Comparison of ENCODE assay signal across 1 cellular context in the genomic region with DNA sequence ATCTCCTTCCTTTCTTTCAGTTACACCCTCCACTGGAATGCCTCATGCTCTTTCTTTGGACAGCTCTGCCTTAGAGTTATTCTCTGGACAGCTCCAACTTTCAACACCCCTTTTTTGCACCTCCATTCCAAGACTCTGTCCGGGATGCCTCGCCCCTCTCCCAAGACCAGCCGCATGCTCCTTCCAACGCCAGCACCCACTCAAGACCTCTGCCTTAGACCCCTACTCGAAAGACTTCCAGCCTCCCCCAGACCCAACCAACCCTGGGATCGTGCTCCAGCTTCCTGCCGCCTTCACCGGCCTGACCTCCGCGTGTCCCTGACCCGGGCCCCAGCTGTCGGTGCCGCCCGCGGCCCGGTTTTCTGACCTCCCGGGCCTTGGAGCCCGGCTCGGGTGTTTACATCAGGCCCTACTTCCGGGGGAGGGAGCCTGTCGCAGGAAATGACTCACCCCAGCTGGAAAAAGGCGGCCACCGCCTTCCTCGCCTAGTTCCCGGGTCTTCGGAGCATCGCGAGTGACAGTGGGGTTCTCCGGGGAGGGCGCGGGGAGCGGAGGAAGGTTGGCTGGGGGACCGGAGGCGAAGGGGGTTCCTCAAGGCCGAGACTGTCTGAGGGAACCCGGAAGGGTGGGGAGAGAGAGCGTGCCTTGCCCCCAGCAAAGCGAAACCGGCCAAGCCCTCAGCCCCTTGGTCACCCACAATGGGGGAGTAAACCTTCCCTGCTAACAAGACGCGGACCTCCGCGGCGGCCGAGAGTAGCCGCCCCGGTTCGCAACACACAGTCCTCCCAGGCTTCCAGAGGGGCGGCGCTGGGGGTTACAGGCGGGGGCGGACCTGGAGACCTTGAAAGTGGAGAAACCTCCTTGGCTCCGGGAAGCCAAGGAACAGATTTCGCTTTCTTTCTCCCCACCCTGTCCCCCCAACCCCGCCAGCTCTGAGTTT.
A peak's percentile ranks its signal among the peaks of the same experiment; 100 is the strongest.
TF ChIP-seq lines count a peak whose summit lies in the region.

A gene (minus strand): TSS at position 399 of the 940 bp plus-strand sequence. CDS start 1,792 bp downstream, outside the sequence.

TF ChIP-seq in HepG2, 621 proteins besides CTCF, POLR2A, EP300 and RAD21 (continued from another document and continues in another):
- no peak for TF ChIP-seq ZNF121 (CRISPR knock-in tag; IDR thresholded peaks at IDR 0.05)
- TF ChIP-seq, protein P1, sequence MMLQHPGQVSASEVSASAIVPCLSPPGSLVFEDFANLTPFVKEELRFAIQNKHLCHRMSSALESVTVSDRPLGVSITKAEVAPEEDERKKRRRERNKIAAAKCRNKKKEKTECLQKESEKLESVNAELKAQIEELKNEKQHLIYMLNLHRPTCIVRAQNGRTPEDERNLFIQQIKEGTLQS (CRISPR knock-in tag; IDR thresholded peaks at IDR 0.05): peak; percentile 92
- no peak for TF ChIP-seq ZNF253 (CRISPR knock-in tag; IDR thresholded peaks at IDR 0.05; ENCODE audit: borderline replicate concordance)
- TF ChIP-seq JARID2 (CRISPR knock-in tag; IDR thresholded peaks at IDR 0.05; ENCODE audit: insufficient replicate concordance): no peak
- no peak for TF ChIP-seq BCL6 (CRISPR knock-in tag; IDR thresholded peaks at IDR 0.05)
- TF ChIP-seq, protein P2, sequence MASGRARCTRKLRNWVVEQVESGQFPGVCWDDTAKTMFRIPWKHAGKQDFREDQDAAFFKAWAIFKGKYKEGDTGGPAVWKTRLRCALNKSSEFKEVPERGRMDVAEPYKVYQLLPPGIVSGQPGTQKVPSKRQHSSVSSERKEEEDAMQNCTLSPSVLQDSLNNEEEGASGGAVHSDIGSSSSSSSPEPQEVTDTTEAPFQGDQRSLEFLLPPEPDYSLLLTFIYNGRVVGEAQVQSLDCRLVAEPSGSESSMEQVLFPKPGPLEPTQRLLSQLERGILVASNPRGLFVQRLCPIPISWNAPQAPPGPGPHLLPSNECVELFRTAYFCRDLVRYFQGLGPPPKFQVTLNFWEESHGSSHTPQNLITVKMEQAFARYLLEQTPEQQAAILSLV (CRISPR knock-in tag; IDR thresholded peaks at IDR 0.05; ENCODE audit: borderline replicate concordance): peak; percentile 30; the same call in 1 of the 2 replicates
- TF ChIP-seq ZNF260 (CRISPR knock-in tag; IDR thresholded peaks at IDR 0.05; ENCODE audit: borderline replicate concordance, low read depth): no peak
- no peak for TF ChIP-seq ZNF430 (CRISPR knock-in tag; IDR thresholded peaks at IDR 0.05)
- peak; percentile 13; the same call in 1 of the 2 replicates for TF ChIP-seq SALL1 (CRISPR knock-in tag; IDR thresholded peaks at IDR 0.05)
- TF ChIP-seq MYC (CRISPR knock-in tag; IDR thresholded peaks at IDR 0.05; ENCODE audit: borderline replicate concordance): peak; percentile 48; the same call in 1 of the 2 replicates
- TF ChIP-seq, protein P3, sequence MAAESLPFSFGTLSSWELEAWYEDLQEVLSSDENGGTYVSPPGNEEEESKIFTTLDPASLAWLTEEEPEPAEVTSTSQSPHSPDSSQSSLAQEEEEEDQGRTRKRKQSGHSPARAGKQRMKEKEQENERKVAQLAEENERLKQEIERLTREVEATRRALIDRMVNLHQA (CRISPR knock-in tag; IDR thresholded peaks at IDR 0.05): no peak
- no peak for TF ChIP-seq ZNF772 (CRISPR knock-in tag; IDR thresholded peaks at IDR 0.05)
- TF ChIP-seq, protein P4, sequence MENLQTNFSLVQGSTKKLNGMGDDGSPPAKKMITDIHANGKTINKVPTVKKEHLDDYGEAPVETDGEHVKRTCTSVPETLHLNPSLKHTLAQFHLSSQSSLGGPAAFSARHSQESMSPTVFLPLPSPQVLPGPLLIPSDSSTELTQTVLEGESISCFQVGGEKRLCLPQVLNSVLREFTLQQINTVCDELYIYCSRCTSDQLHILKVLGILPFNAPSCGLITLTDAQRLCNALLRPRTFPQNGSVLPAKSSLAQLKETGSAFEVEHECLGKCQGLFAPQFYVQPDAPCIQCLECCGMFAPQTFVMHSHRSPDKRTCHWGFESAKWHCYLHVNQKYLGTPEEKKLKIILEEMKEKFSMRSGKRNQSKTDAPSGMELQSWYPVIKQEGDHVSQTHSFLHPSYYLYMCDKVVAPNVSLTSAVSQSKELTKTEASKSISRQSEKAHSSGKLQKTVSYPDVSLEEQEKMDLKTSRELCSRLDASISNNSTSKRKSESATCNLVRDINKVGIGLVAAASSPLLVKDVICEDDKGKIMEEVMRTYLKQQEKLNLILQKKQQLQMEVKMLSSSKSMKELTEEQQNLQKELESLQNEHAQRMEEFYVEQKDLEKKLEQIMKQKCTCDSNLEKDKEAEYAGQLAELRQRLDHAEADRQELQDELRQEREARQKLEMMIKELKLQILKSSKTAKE (CRISPR knock-in tag; IDR thresholded peaks at IDR 0.05; ENCODE audit: borderline replicate concordance): no peak
- TF ChIP-seq ZNF317 (CRISPR knock-in tag; IDR thresholded peaks at IDR 0.05): 0 out of 2 replicates have a peak, but pooled peaks have one; percentile 26
- TF ChIP-seq ZNF776 (CRISPR knock-in tag; IDR thresholded peaks at IDR 0.05): no peak
- TF ChIP-seq ZBTB3 (CRISPR knock-in tag; IDR thresholded peaks at IDR 0.05; ENCODE audit: borderline replicate concordance, low read depth): no peak
- TF ChIP-seq SUZ12 (IDR thresholded peaks at IDR 0.05; ENCODE audit: low read depth, low read length): no peak
- TF ChIP-seq, protein P5, sequence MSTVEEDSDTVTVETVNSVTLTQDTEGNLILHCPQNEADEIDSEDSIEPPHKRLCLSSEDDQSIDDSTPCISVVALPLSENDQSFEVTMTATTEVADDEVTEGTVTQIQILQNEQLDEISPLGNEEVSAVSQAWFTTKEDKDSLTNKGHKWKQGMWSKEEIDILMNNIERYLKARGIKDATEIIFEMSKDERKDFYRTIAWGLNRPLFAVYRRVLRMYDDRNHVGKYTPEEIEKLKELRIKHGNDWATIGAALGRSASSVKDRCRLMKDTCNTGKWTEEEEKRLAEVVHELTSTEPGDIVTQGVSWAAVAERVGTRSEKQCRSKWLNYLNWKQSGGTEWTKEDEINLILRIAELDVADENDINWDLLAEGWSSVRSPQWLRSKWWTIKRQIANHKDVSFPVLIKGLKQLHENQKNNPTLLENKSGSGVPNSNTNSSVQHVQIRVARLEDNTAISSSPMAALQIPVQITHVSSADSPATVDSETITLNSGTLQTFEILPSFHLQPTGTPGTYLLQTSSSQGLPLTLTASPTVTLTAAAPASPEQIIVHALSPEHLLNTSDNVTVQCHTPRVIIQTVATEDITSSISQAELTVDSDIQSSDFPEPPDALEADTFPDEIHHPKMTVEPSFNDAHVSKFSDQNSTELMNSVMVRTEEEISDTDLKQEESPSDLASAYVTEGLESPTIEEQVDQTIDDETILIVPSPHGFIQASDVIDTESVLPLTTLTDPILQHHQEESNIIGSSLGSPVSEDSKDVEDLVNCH (CRISPR knock-in tag; IDR thresholded peaks at IDR 0.05): no peak
- TF ChIP-seq NONO (IDR thresholded peaks at IDR 0.05): no peak
- peak; percentile 53; the same call in 1 of the 2 replicates for TF ChIP-seq NONO (CRISPR knock-in tag; conservative IDR thresholded peaks at IDR 0.05)
- TF ChIP-seq ZNF282 (IDR thresholded peaks at IDR 0.05; ENCODE audit: partially characterized antibody): no peak
- TF ChIP-seq NR2F1 (CRISPR knock-in tag; IDR thresholded peaks at IDR 0.05): peak; percentile 50; a peak in 2 of 4 replicates
- TF ChIP-seq ZSCAN9 (CRISPR knock-in tag; IDR thresholded peaks at IDR 0.05; ENCODE audit: borderline replicate concordance): no peak
- TF ChIP-seq, protein P6, sequence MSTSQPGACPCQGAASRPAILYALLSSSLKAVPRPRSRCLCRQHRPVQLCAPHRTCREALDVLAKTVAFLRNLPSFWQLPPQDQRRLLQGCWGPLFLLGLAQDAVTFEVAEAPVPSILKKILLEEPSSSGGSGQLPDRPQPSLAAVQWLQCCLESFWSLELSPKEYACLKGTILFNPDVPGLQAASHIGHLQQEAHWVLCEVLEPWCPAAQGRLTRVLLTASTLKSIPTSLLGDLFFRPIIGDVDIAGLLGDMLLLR (CRISPR knock-in tag; IDR thresholded peaks at IDR 0.05): no peak
- TF ChIP-seq SKI (IDR thresholded peaks at IDR 0.05; ENCODE audit: partially characterized antibody): no peak
- TF ChIP-seq, protein P7, sequence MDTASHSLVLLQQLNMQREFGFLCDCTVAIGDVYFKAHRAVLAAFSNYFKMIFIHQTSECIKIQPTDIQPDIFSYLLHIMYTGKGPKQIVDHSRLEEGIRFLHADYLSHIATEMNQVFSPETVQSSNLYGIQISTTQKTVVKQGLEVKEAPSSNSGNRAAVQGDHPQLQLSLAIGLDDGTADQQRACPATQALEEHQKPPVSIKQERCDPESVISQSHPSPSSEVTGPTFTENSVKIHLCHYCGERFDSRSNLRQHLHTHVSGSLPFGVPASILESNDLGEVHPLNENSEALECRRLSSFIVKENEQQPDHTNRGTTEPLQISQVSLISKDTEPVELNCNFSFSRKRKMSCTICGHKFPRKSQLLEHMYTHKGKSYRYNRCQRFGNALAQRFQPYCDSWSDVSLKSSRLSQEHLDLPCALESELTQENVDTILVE (CRISPR knock-in tag; IDR thresholded peaks at IDR 0.05): peak; percentile 56; the same call in 1 of the 2 replicates
- TF ChIP-seq ZMYM2 (CRISPR knock-in tag; IDR thresholded peaks at IDR 0.05): no peak
- TF ChIP-seq, protein P8, sequence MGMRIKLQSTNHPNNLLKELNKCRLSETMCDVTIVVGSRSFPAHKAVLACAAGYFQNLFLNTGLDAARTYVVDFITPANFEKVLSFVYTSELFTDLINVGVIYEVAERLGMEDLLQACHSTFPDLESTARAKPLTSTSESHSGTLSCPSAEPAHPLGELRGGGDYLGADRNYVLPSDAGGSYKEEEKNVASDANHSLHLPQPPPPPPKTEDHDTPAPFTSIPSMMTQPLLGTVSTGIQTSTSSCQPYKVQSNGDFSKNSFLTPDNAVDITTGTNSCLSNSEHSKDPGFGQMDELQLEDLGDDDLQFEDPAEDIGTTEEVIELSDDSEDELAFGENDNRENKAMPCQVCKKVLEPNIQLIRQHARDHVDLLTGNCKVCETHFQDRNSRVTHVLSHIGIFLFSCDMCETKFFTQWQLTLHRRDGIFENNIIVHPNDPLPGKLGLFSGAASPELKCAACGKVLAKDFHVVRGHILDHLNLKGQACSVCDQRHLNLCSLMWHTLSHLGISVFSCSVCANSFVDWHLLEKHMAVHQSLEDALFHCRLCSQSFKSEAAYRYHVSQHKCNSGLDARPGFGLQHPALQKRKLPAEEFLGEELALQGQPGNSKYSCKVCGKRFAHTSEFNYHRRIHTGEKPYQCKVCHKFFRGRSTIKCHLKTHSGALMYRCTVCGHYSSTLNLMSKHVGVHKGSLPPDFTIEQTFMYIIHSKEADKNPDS (CRISPR knock-in tag; IDR thresholded peaks at IDR 0.05): no peak
- TF ChIP-seq, protein P9, sequence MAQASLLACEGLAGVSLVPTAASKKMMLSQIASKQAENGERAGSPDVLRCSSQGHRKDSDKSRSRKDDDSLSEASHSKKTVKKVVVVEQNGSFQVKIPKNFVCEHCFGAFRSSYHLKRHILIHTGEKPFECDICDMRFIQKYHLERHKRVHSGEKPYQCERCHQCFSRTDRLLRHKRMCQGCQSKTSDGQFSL (CRISPR knock-in tag; IDR thresholded peaks at IDR 0.05): 0 out of 2 replicates have a peak, but pooled peaks have one; percentile 37
- TF ChIP-seq ZNF619 (CRISPR knock-in tag; IDR thresholded peaks at IDR 0.05): no peak
- TF ChIP-seq SPEN (CRISPR knock-in tag; IDR thresholded peaks at IDR 0.05; ENCODE audit: low read depth): peak; percentile 91
- TF ChIP-seq PCBP2 (optimal IDR thresholded peaks at IDR 0.05; ENCODE audit: low read depth, low read length, poor library complexity, severe bottlenecking): no peak
- no peak for TF ChIP-seq MATR3 (CRISPR knock-in tag; IDR thresholded peaks at IDR 0.05)
- TF ChIP-seq, protein P10, sequence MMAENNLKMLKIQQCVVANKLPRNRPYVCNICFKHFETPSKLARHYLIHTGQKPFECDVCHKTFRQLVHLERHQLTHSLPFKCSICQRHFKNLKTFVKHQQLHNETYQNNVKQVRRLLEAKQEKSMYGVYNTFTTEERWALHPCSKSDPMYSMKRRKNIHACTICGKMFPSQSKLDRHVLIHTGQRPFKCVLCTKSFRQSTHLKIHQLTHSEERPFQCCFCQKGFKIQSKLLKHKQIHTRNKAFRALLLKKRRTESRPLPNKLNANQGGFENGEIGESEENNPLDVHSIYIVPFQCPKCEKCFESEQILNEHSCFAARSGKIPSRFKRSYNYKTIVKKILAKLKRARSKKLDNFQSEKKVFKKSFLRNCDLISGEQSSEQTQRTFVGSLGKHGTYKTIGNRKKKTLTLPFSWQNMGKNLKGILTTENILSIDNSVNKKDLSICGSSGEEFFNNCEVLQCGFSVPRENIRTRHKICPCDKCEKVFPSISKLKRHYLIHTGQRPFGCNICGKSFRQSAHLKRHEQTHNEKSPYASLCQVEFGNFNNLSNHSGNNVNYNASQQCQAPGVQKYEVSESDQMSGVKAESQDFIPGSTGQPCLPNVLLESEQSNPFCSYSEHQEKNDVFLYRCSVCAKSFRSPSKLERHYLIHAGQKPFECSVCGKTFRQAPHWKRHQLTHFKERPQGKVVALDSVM (CRISPR knock-in tag; IDR thresholded peaks at IDR 0.05): no peak
- TF ChIP-seq, protein P11, sequence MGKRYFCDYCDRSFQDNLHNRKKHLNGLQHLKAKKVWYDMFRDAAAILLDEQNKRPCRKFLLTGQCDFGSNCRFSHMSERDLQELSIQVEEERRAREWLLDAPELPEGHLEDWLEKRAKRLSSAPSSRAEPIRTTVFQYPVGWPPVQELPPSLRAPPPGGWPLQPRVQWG (CRISPR knock-in tag; IDR thresholded peaks at IDR 0.05; ENCODE audit: borderline replicate concordance, low read depth): no peak
- no peak for TF ChIP-seq GATA4 (IDR thresholded peaks at IDR 0.05; ENCODE audit: borderline replicate concordance, low read depth)
- TF ChIP-seq EZH2 (conservative IDR thresholded peaks at IDR 0.05; ENCODE audit: low read depth, low read length): no peak
- TF ChIP-seq KDM2A (CRISPR knock-in tag; IDR thresholded peaks at IDR 0.05; ENCODE audit: borderline replicate concordance, low read depth): peak; percentile 70
- TF ChIP-seq, protein P12, sequence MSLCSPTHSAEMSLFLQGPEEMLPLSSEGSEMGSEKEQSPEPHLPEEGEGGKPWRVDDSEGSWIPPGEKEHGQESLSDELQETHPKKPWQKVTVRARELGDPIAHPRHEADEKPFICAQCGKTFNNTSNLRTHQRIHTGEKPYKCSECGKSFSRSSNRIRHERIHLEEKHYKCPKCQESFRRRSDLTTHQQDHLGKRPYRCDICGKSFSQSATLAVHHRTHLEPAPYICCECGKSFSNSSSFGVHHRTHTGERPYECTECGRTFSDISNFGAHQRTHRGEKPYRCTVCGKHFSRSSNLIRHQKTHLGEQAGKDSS (CRISPR knock-in tag; IDR thresholded peaks at IDR 0.05; ENCODE audit: borderline replicate concordance, low read depth): no peak; the same call in 1 of the 2 replicates
- TF ChIP-seq ZMAT3 (CRISPR knock-in tag; conservative IDR thresholded peaks at IDR 0.05): 0 out of 2 replicates have a peak, but pooled peaks have one; percentile 37
- TF ChIP-seq, protein P13, sequence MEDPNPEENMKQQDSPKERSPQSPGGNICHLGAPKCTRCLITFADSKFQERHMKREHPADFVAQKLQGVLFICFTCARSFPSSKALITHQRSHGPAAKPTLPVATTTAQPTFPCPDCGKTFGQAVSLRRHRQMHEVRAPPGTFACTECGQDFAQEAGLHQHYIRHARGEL (CRISPR knock-in tag; IDR thresholded peaks at IDR 0.05): no peak
- no peak for TF ChIP-seq ZNF343 (CRISPR knock-in tag; IDR thresholded peaks at IDR 0.05)
- no peak for TF ChIP-seq ZNF17 (CRISPR knock-in tag; IDR thresholded peaks at IDR 0.05)
- TF ChIP-seq ZNF251 (CRISPR knock-in tag; IDR thresholded peaks at IDR 0.05): no peak
- no peak for TF ChIP-seq ZNF451 (CRISPR knock-in tag; IDR thresholded peaks at IDR 0.05)
- TF ChIP-seq ZNF713 (CRISPR knock-in tag; IDR thresholded peaks at IDR 0.05): no peak
- no peak for TF ChIP-seq ZFP36L1 (CRISPR knock-in tag; IDR thresholded peaks at IDR 0.05)
- TF ChIP-seq THYN1 (CRISPR knock-in tag; IDR thresholded peaks at IDR 0.05; ENCODE audit: borderline replicate concordance, low read depth): no peak
- no peak for TF ChIP-seq PTBP1 (IDR thresholded peaks at IDR 0.05; ENCODE audit: low read depth, low read length, poor library complexity, severe bottlenecking)
- no peak for TF ChIP-seq ZNF556 (CRISPR knock-in tag; IDR thresholded peaks at IDR 0.05; ENCODE audit: borderline replicate concordance)
- no peak for TF ChIP-seq MXD4 (CRISPR knock-in tag; IDR thresholded peaks at IDR 0.05)
